9 cellular contexts compared by ENCODE assay signal in genomic region chr21:45973475-45974072, GRCh38. TPM values are rescaled to one million over a fixed set of nuclear protein-coding genes. Genes with fewer than 3 reads are reported as not detected.
DNase-seq lines count a peak whose midpoint lies in the region; ATAC-seq, FAIRE-seq and TF ChIP-seq lines count a peak whose summit lies in the region.
"Had no signal": no experiment of that assay in that cellular context is flagged by ENCODE, and none has a peak within 500 bp of the region (broad histone marks: within the 10 kb centered on the region; RNA-seq: fewer than 3 reads in every experiment).

No MANE protein-coding gene starts in this region.

- TF ChIP-seq POLR2A in suprapubic skin (IDR thresholded peaks at IDR 0.05), result no peak

- peak overlapping the region; percentile 66 for H3K27ac Mint-ChIP-seq in activated naive CD4-positive, alpha-beta T cell treated with anti-CD3 and anti-CD28 coated beads for 36 hours

- intact Hi-C loops in activated naive CD4-positive, alpha-beta T cell treated with anti-CD3 and anti-CD28 coated beads for 36 hours (cut with micrococcal nuclease), result loop anchor here (1.0 to 5.0 kb wide), 9 partner anchors 8 to 584 kb away; partner anchors contain the start of genes COL6A1, COL6A2, DIP2A and MCM3AP

- under 1% methylated on average over 28 of the region's 38 CpGs for WGBS in suprapubic skin

- peak; percentile 4 for FAIRE-seq in HTR-8/SVneo (lab: Jason Lieb, UNC)
- FAIRE-seq: colon had no signal

- peak overlapping the region; percentile 70 for H3K4me3 Mint-ChIP-seq in activated naive CD4-positive, alpha-beta T cell treated with anti-CD3 and anti-CD28 coated beads for 36 hours

- peak in 1 of 3 donors; percentile 12 for TF ChIP-seq CTCF in omental fat pad (IDR thresholded peaks at IDR 0.05)
- TF ChIP-seq CTCF in suprapubic skin (IDR thresholded peaks at IDR 0.05), result peak; percentile 45 to 69

- DNase-seq in DMS79 treated with DMSO at 0.1 percent for 48 hours (lab: John Stamatoyannopoulos, UW), result peak; percentile 67
- DNase-seq in HTR-8/SVneo (ENCODE audit: insufficient read length, low spot score), result peak; percentile 85
- peak; percentile 54 to 71 for DNase-seq in SHP77 (lab: John Stamatoyannopoulos, UW)
- peak; percentile 93 for DNase-seq in activated naive CD4-positive, alpha-beta T cell treated with anti-CD3 and anti-CD28 coated beads for 36 hours
- peak; percentile 84 for DNase-seq in germinal center (ENCODE audit: low spot score)
- DNase-seq in omental fat pad (ENCODE audit: low spot score), result no peak
- DNase-seq in suprapubic skin (ENCODE audit: low spot score in 2 of 2), result peak; percentile 91

- peak overlapping the region; percentile 49 for H3K4me3 ChIP-seq in suprapubic skin

- no peaks in the 10 kb centered on the region for H3K9me3 ChIP-seq in suprapubic skin

- H3K36me3 Mint-ChIP-seq in activated naive CD4-positive, alpha-beta T cell treated with anti-CD3 and anti-CD28 coated beads for 36 hours (ENCODE audit: low read depth), result no peaks in the 10 kb centered on the region

- H3K27ac ChIP-seq in suprapubic skin, result peak overlapping the region; percentile 93

- peaks cover 6% of the 10 kb centered on the region for H3K27me3 ChIP-seq in suprapubic skin

- peaks cover 15% of the 10 kb centered on the region for H3K27me3 Mint-ChIP-seq in activated naive CD4-positive, alpha-beta T cell treated with anti-CD3 and anti-CD28 coated beads for 36 hours (ENCODE audit: low read depth)

- no peaks in the 10 kb centered on the region for H3K36me3 ChIP-seq in suprapubic skin

- CTCF ChIA-PET in activated naive CD4-positive, alpha-beta T cell treated with anti-CD3 and anti-CD28 coated beads for 36 hours (lab: Charles Lee), result interaction anchor here (0.6 to 1.3 kb wide), 4 partner anchors 72 to 352 kb away, joined by 3 to 11 read pairs (median 4); a partner anchor contains a TSS

- TF ChIP-seq EP300 in suprapubic skin (IDR thresholded peaks at IDR 0.05), result no peak

- ATAC-seq in omental fat pad (ENCODE audit: low FRiP score) (peak; percentile 52), HG03108 (IDR thresholded peaks at IDR 0.05; ENCODE audit: unreplicated experiment) (no peak)

- peaks cover 19% of the 10 kb centered on the region for H3K4me1 Mint-ChIP-seq in activated naive CD4-positive, alpha-beta T cell treated with anti-CD3 and anti-CD28 coated beads for 36 hours (ENCODE audit: low read depth)

- H3K9me3 Mint-ChIP-seq in activated naive CD4-positive, alpha-beta T cell treated with anti-CD3 and anti-CD28 coated beads for 36 hours, result no peaks in the 10 kb centered on the region

- peaks cover 64% of the 10 kb centered on the region for H3K4me1 ChIP-seq in suprapubic skin

RNA-seq across cellular contexts. Expression of gene COL6A1, which starts 8.0 kb away (rescaled TPM):
- total RNA-seq in activated naive CD4-positive, alpha-beta T cell treated with anti-CD3 and anti-CD28 coated beads for 36 hours, result 1 to 10 TPM in 1 of 2 experiments, under 1 TPM in 1; 0.74 to 1.6 TPM
- 1,000 to 10,000 TPM in 1 of 4 donors, 100 to 1,000 TPM in 3; 410 to 1,024 (median 521) TPM for total RNA-seq in omental fat pad
- total RNA-seq in suprapubic skin, result 100 to 1,000 TPM; 105 to 123 (median 109) TPM

Comparison
In these comparisons a context has a peak if more than half of its experiments do, and no peak if none do; other contexts are left out.
1. RNA of gene COL6A1, which starts 8.0 kb away (total RNA-seq): 410 to 1,024 TPM in omental fat pad and 105 to 123 TPM in suprapubic skin; 0.74 to 1.6 TPM in activated naive CD4-positive, alpha-beta T cell treated with anti-CD3 and anti-CD28 coated beads for 36 hours; every median in the first group is over 10 times any median in the second.